Comparison of ENCODE assay signal across 1 cellular context in the genomic region with DNA sequence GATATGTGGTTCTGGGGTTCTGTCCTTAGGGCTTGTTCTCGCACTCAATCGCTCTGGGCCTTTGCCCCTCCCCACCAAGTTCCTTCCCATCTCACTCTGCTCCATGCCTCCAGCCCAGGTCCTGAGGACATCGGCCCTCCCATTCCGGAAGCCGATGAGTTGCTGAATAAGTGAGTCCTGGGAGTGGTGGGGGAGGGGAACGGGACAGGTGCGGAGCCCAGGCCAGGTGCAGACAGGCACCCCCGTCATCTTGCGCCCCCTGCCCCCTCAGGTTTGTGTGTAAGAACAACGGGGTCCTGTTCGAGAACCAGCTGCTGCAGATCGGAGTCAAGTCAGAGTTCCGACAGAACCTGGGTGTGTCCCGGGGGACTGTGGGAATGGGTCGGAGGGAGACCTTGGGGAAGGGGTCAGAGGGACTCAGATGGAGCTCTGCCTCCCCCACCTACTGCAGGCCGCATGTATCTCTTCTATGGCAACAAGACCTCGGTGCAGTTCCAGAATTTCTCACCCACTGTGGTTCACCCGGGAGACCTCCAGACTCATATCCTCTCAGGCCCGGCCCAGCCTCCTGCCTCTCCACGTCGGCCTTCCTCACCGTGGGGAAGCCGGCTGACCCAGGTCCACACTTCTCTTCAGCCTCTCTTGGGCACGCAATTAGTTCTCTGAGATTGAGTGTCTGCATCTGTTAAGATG.
TF ChIP-seq lines count a peak whose summit lies in the region.

No MANE protein-coding gene starts in this region.

TF ChIP-seq in IMR-90, 13 proteins besides CTCF, POLR2A, EP300 and RAD21:
- TF ChIP-seq, protein P1, sequence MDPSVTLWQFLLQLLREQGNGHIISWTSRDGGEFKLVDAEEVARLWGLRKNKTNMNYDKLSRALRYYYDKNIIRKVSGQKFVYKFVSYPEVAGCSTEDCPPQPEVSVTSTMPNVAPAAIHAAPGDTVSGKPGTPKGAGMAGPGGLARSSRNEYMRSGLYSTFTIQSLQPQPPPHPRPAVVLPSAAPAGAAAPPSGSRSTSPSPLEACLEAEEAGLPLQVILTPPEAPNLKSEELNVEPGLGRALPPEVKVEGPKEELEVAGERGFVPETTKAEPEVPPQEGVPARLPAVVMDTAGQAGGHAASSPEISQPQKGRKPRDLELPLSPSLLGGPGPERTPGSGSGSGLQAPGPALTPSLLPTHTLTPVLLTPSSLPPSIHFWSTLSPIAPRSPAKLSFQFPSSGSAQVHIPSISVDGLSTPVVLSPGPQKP (IDR thresholded peaks at IDR 0.05; ENCODE audit: borderline replicate concordance, low read depth, low read length) = no peak
- TF ChIP-seq, protein P2, sequence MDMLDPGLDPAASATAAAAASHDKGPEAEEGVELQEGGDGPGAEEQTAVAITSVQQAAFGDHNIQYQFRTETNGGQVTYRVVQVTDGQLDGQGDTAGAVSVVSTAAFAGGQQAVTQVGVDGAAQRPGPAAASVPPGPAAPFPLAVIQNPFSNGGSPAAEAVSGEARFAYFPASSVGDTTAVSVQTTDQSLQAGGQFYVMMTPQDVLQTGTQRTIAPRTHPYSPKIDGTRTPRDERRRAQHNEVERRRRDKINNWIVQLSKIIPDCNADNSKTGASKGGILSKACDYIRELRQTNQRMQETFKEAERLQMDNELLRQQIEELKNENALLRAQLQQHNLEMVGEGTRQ (IDR thresholded peaks at IDR 0.05; ENCODE audit: low read depth, low read length) = no peak
- TF ChIP-seq RFX5 (IDR thresholded peaks at IDR 0.05; ENCODE audit: low read depth, low read length) (no peak), SMC3 (IDR thresholded peaks at IDR 0.05; ENCODE audit: low read depth, low read length) (no peak), MAZ (IDR thresholded peaks at IDR 0.05; ENCODE audit: borderline replicate concordance, low read depth, low read length) (no peak), RCOR1 (IDR thresholded peaks at IDR 0.05; ENCODE audit: insufficient replicate concordance, low read length) (no peak), BHLHE40 (IDR thresholded peaks at IDR 0.05; ENCODE audit: low read depth, low read length) (no peak), CHD1 (IDR thresholded peaks at IDR 0.05; ENCODE audit: low read depth, low read length) (no peak)
